12 cellular contexts compared by ENCODE assay signal in genomic region chr3:101721650-101721917, GRCh38. TPM values are rescaled to one million over a fixed set of nuclear protein-coding genes. Genes with fewer than 3 reads are reported as not detected.
DNase-seq lines count a peak whose midpoint lies in the region; ATAC-seq, FAIRE-seq and TF ChIP-seq lines count a peak whose summit lies in the region.
"Had no signal": no experiment of that assay in that cellular context is flagged by ENCODE, and none has a peak within 500 bp of the region (broad histone marks: within the 10 kb centered on the region; RNA-seq: fewer than 3 reads in every experiment).

No MANE protein-coding gene starts in this region.

- no peak for TF ChIP-seq CTCF in CD4-positive, alpha-beta T cell (IDR thresholded peaks at IDR 0.05)
- TF ChIP-seq CTCF in GM06990 (IDR thresholded peaks at IDR 0.05; ENCODE audit: insufficient read depth, low read length, poor library complexity, severe bottlenecking) (no peak), nephron (IDR thresholded peaks at IDR 0.05; ENCODE audit: unreplicated experiment in 3 of 3) (no peak), D721Med (IDR thresholded peaks at IDR 0.05; ENCODE audit: insufficient read depth, missing control alignments) (no peak)

- peak overlapping the region; percentile 47 for H3K4me3 Mint-ChIP-seq in CD4-positive, alpha-beta T cell
- peak overlapping the region; percentile 62 for H3K4me3 Mint-ChIP-seq in activated T-helper 1 cell treated with anti-CD3 and anti-CD28 coated beads, Interleukin-12 subunit alpha, Interleukin-12 subunit beta, Interleukin-2, Interleukin-4 antibody, amounts not matched to agents 30 ng/mL and 10 ng/mL and 1 ng/mL, durations not matched to agents 14 hours and 24 hours and 36 hours
- H3K4me3 Mint-ChIP-seq in nephron: no peak overlapping the region
- H3K4me3 Mint-ChIP-seq: mesothelial cell of epicardium had no signal

- peaks cover 46% of the 10 kb centered on the region for H3K4me1 Mint-ChIP-seq in CD4-positive, alpha-beta T cell (ENCODE audit: low read depth)
- peaks cover 45% of the 10 kb centered on the region for H3K4me1 Mint-ChIP-seq in activated T-helper 1 cell treated with anti-CD3 and anti-CD28 coated beads, Interleukin-12 subunit alpha, Interleukin-12 subunit beta, Interleukin-2, Interleukin-4 antibody, amounts not matched to agents 30 ng/mL and 10 ng/mL and 1 ng/mL, durations not matched to agents 14 hours and 24 hours and 36 hours (ENCODE audit: low read depth)
- peaks cover 27% of the 10 kb centered on the region for H3K4me1 Mint-ChIP-seq in nephron

- H3K27ac ChIP-seq in CD4-positive, alpha-beta T cell (ENCODE audit: low read depth, low read length): peak overlapping the region; percentile 2
- H3K27ac ChIP-seq: testis, VCaP had no signal

- no peaks in the 10 kb centered on the region for H3K9me3 Mint-ChIP-seq in CD4-positive, alpha-beta T cell
- no peaks in the 10 kb centered on the region for H3K9me3 Mint-ChIP-seq in activated T-helper 1 cell treated with anti-CD3 and anti-CD28 coated beads, Interleukin-12 subunit alpha, Interleukin-12 subunit beta, Interleukin-2, Interleukin-4 antibody, amounts not matched to agents 30 ng/mL and 10 ng/mL and 1 ng/mL, durations not matched to agents 14 hours and 24 hours and 36 hours
- no peaks in the 10 kb centered on the region for H3K9me3 Mint-ChIP-seq in nephron
- H3K9me3 Mint-ChIP-seq: mesothelial cell of epicardium had no signal

- H3K27ac Mint-ChIP-seq in CD4-positive, alpha-beta T cell: peak overlapping the region; percentile 68
- peak overlapping the region; percentile 85 for H3K27ac Mint-ChIP-seq in activated T-helper 1 cell treated with anti-CD3 and anti-CD28 coated beads, Interleukin-12 subunit alpha, Interleukin-12 subunit beta, Interleukin-2, Interleukin-4 antibody, amounts not matched to agents 30 ng/mL and 10 ng/mL and 1 ng/mL, durations not matched to agents 14 hours and 24 hours and 36 hours
- H3K27ac Mint-ChIP-seq in nephron: peak overlapping the region in 2 of 3 experiments; percentile 11 to 48
- H3K27ac Mint-ChIP-seq: mesothelial cell of epicardium had no signal

- FAIRE-seq in D721Med (lab: Jason Lieb, UNC): no peak

- no peaks in the 10 kb centered on the region for H3K27me3 Mint-ChIP-seq in CD4-positive, alpha-beta T cell
- H3K27me3 Mint-ChIP-seq in activated T-helper 1 cell treated with anti-CD3 and anti-CD28 coated beads, Interleukin-12 subunit alpha, Interleukin-12 subunit beta, Interleukin-2, Interleukin-4 antibody, amounts not matched to agents 30 ng/mL and 10 ng/mL and 1 ng/mL, durations not matched to agents 14 hours and 24 hours and 36 hours (ENCODE audit: insufficient read depth): no peaks in the 10 kb centered on the region
- H3K27me3 Mint-ChIP-seq in nephron (ENCODE audit: low read depth): no peaks in the 10 kb centered on the region

- H3K36me3 Mint-ChIP-seq in CD4-positive, alpha-beta T cell (ENCODE audit: low read depth): peaks cover 19% of the 10 kb centered on the region
- H3K36me3 Mint-ChIP-seq in activated T-helper 1 cell treated with anti-CD3 and anti-CD28 coated beads, Interleukin-12 subunit alpha, Interleukin-12 subunit beta, Interleukin-2, Interleukin-4 antibody, amounts not matched to agents 30 ng/mL and 10 ng/mL and 1 ng/mL, durations not matched to agents 14 hours and 24 hours and 36 hours (ENCODE audit: low read depth): peaks cover 2% of the 10 kb centered on the region
- no peaks in the 10 kb centered on the region for H3K36me3 Mint-ChIP-seq in nephron (ENCODE audit: low read depth)
- H3K36me3 Mint-ChIP-seq: mesothelial cell of epicardium had no signal

- H3K9me3 ChIP-seq in CD4-positive, alpha-beta T cell (ENCODE audit: control insufficient read depth, low read length): no peaks in the 10 kb centered on the region
- H3K9me3 ChIP-seq: MG63, testis had no signal

- DNase-seq in CD4-positive, alpha-beta T cell: no peak
- DNase-seq in GM06990 (ENCODE audit: extremely low read depth, insufficient read length): peak; percentile 13
- DNase-seq in activated T-helper 1 cell treated with anti-CD3 and anti-CD28 coated beads, Interleukin-12 subunit alpha, Interleukin-12 subunit beta, Interleukin-2, Interleukin-4 antibody, amounts not matched to agents 30 ng/mL and 10 ng/mL and 1 ng/mL, durations not matched to agents 14 hours and 24 hours and 36 hours (ENCODE audit: low spot score): no peak
- no peak for DNase-seq in GDM1 (lab: John Stamatoyannopoulos, UW)
- no peak for DNase-seq in D721Med (ENCODE audit: insufficient read length, low spot score)
- DNase-seq: cerebellar nuclear complex, testis had no signal

- intact Hi-C loops in CD4-positive, alpha-beta T cell (cut with DNase I, micrococcal nuclease): loop anchor here in 1 of 2 experiments (5.0 kb wide), 1 partner anchor 34 kb away; the partner anchor contains the start of gene RPL24
- intact Hi-C loops in activated T-helper 1 cell treated with anti-CD3 and anti-CD28 coated beads, Interleukin-12 subunit alpha, Interleukin-12 subunit beta, Interleukin-2, Interleukin-4 antibody, amounts not matched to agents 30 ng/mL and 10 ng/mL and 1 ng/mL, durations not matched to agents 14 hours and 24 hours and 36 hours (cut with micrococcal nuclease): loop anchor here (5.0 kb wide), 1 partner anchor 1904 kb away; the partner anchor contains the start of gene CMSS1

- H3K4me3 ChIP-seq in GM06990 (replicated peaks; ENCODE audit: low read depth, low read length): no peak overlapping the region
- H3K4me3 ChIP-seq: MG63, testis had no signal

- CTCF ChIA-PET in CD4-positive, alpha-beta T cell (lab: Charles Lee): interaction anchor here (0.8 kb wide), 1 partner anchor 58 kb away, joined by 3 read pairs; the partner anchor contains the start of gene NXPE3

- H3K27me3 ChIP-seq in CD4-positive, alpha-beta T cell (ENCODE audit: control insufficient read depth, insufficient read depth, low read length): no peaks in the 10 kb centered on the region
- H3K27me3 ChIP-seq in GM06990 (replicated peaks; ENCODE audit: control insufficient read depth, insufficient read depth, low read length): no peaks in the 10 kb centered on the region
- H3K27me3 ChIP-seq: MG63, testis had no signal

- H3K36me3 ChIP-seq in GM06990 (ENCODE audit: control insufficient read depth, insufficient read depth, low read length): no peaks in the 10 kb centered on the region

- POLR2A ChIA-PET in CD4-positive, alpha-beta T cell (lab: Charles Lee): interaction anchor here (1.0 to 3.2 kb wide), 8 partner anchors 35 to 68 kb away, joined by 3 to 19 read pairs (median 8); partner anchors contain the start of genes NXPE3, RPL24 and ZBTB11

- no peak for ATAC-seq in CD4-positive, alpha-beta T cell (ENCODE audit: poor library complexity)
- ATAC-seq in GM21717 (IDR thresholded peaks at IDR 0.05; ENCODE audit: unreplicated experiment): no peak

RNA-seq across cellular contexts. Expression of gene CEP97, which starts 2.8 kb away (rescaled TPM):
- total RNA-seq in CD4-positive, alpha-beta T cell: 1 to 10 TPM; 6.3 to 6.6 TPM
- 20.2 and 20.6 TPM in 2 replicates for total RNA-seq in activated T-helper 1 cell treated with anti-CD3 and anti-CD28 coated beads, Interleukin-12 subunit alpha, Interleukin-12 subunit beta, Interleukin-2, Interleukin-4 antibody, amounts not matched to agents 30 ng/mL and 10 ng/mL and 1 ng/mL, durations not matched to agents 14 hours and 24 hours and 36 hours

RNA-seq across cellular contexts. Expression of gene RPL24, which starts 35.1 kb away (rescaled TPM):
- total RNA-seq in CD4-positive, alpha-beta T cell: 1,000 to 10,000 TPM; 1,722 to 1,769 TPM
- total RNA-seq in activated T-helper 1 cell treated with anti-CD3 and anti-CD28 coated beads, Interleukin-12 subunit alpha, Interleukin-12 subunit beta, Interleukin-2, Interleukin-4 antibody, amounts not matched to agents 30 ng/mL and 10 ng/mL and 1 ng/mL, durations not matched to agents 14 hours and 24 hours and 36 hours: 1,454 and 1,462 TPM in 2 replicates

RNA-seq across cellular contexts. Expression of gene ZBTB11, which starts 44.7 kb away (rescaled TPM):
- total RNA-seq in CD4-positive, alpha-beta T cell: 10 to 100 TPM; 73.5 to 76.6 TPM
- 29.0 and 31.9 TPM in 2 replicates for total RNA-seq in activated T-helper 1 cell treated with anti-CD3 and anti-CD28 coated beads, Interleukin-12 subunit alpha, Interleukin-12 subunit beta, Interleukin-2, Interleukin-4 antibody, amounts not matched to agents 30 ng/mL and 10 ng/mL and 1 ng/mL, durations not matched to agents 14 hours and 24 hours and 36 hours

RNA-seq across cellular contexts. Expression of gene NXPE3, which starts 57.4 kb away (rescaled TPM):
- 10 to 100 TPM; 37.4 to 37.5 TPM for total RNA-seq in CD4-positive, alpha-beta T cell
- total RNA-seq in activated T-helper 1 cell treated with anti-CD3 and anti-CD28 coated beads, Interleukin-12 subunit alpha, Interleukin-12 subunit beta, Interleukin-2, Interleukin-4 antibody, amounts not matched to agents 30 ng/mL and 10 ng/mL and 1 ng/mL, durations not matched to agents 14 hours and 24 hours and 36 hours: 17.6 and 17.8 TPM in 2 replicates

Comparison
In these comparisons a context has a peak if more than half of its experiments do, and no peak if none do; other contexts are left out.
1. H3K27ac Mint-ChIP-seq: peak in every context shown above with its lines; median percentile 85 in activated T-helper 1 cell treated with anti-CD3 and anti-CD28 coated beads, Interleukin-12 subunit alpha, Interleukin-12 subunit beta, Interleukin-2, Interleukin-4 antibody, amounts not matched to agents 30 ng/mL and 10 ng/mL and 1 ng/mL, durations not matched to agents 14 hours and 24 hours and 36 hours; 68 in CD4-positive, alpha-beta T cell; 30 in nephron.
2. H3K4me3 Mint-ChIP-seq: peak in CD4-positive, alpha-beta T cell (single experiment) and activated T-helper 1 cell treated with anti-CD3 and anti-CD28 coated beads, Interleukin-12 subunit alpha, Interleukin-12 subunit beta, Interleukin-2, Interleukin-4 antibody, amounts not matched to agents 30 ng/mL and 10 ng/mL and 1 ng/mL, durations not matched to agents 14 hours and 24 hours and 36 hours (single experiment); none in nephron (0 of 3).